14 cellular contexts compared by ENCODE assay signal in the genomic region with DNA sequence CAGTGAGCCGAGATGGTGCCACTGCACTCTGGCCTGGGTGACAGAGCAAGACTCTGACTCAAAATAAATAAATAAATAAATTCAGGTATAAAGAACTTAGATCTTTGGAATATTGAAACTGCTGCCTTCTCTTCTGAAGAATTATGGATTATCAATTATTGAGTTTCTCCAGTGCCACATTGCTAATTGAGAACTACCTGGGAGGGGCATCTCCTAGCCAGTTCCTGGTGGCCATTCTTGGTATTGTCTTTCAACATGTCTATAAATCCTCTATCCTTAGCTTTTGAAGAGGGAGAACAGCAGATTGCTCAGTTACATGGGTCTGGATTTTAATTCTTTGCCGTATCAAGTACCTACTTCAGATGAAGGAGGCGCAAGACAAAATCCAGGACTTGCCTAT. TPM values are rescaled to one million over a fixed set of nuclear protein-coding genes. Genes with fewer than 3 reads are reported as not detected.
DNase-seq lines count a peak whose midpoint lies in the region; TF ChIP-seq lines count a peak whose summit lies in the region.
"Had no signal": no experiment of that assay in that cellular context is flagged by ENCODE, and none has a peak within 500 bp of the region (broad histone marks: within the 10 kb centered on the region; RNA-seq: fewer than 3 reads in every experiment).

No MANE protein-coding gene starts in this region.

- H3K27me3 Mint-ChIP-seq in progenitor cell of endocrine pancreas: no peaks in the 10 kb centered on the region
- H3K27me3 Mint-ChIP-seq: IgD-negative memory B cell had no signal

- peak; percentile 34; the same call in 1 of the 2 replicates for TF ChIP-seq CTCF in Loucy (conservative IDR thresholded peaks at IDR 0.05; ENCODE audit: low read length)
- TF ChIP-seq CTCF in choroid plexus epithelial cell (conservative IDR thresholded peaks at IDR 0.05; ENCODE audit: low read depth, low read length): peak; percentile 41
- peak; percentile 42 for TF ChIP-seq CTCF in progenitor cell of endocrine pancreas (IDR thresholded peaks at IDR 0.05; ENCODE audit: unreplicated experiment)

- no peak overlapping the region for H3K27ac Mint-ChIP-seq in progenitor cell of endocrine pancreas
- H3K27ac Mint-ChIP-seq: activated CD8-positive, alpha-beta T cell treated with anti-CD3 and anti-CD28 coated beads, Interleukin-2, amount 10 ng/mL, durations not matched to agents 7 days and 5 days had no signal

- peaks cover 6% of the 10 kb centered on the region; the same call in 1 of the 2 replicates for H3F3A ChIP-seq in Loucy (ENCODE audit: low read depth)

- no peaks in the 10 kb centered on the region for H3K9me2 ChIP-seq in Loucy (replicated peaks; ENCODE audit: low read depth, low read length)

- no peak overlapping the region for H3K4me3 ChIP-seq in Loucy (ENCODE audit: low read length, poor library complexity, severe bottlenecking)
- H3K4me3 ChIP-seq in choroid plexus epithelial cell (ENCODE audit: low read depth, low read length): no peak overlapping the region

- intact Hi-C loops in posterior cingulate gyrus (cut with DNase I): no loop called here

- H3K9ac ChIP-seq in Loucy (ENCODE audit: low read depth, low read length, poor library complexity, severe bottlenecking): no peak overlapping the region

- no peaks in the 10 kb centered on the region for H3K27me3 ChIP-seq in Loucy (ENCODE audit: insufficient read depth, low read length, poor library complexity, severe bottlenecking)

- peaks cover 25% of the 10 kb centered on the region for H3K36me3 Mint-ChIP-seq in progenitor cell of endocrine pancreas (ENCODE audit: insufficient read depth)

- H2AFZ ChIP-seq in Loucy (ENCODE audit: low read length): no peak overlapping the region

- no peaks in the 10 kb centered on the region for H4K20me1 ChIP-seq in Loucy (ENCODE audit: insufficient read depth, low read length, poor library complexity, severe bottlenecking)

- peaks cover 4% of the 10 kb centered on the region for H3K4me1 Mint-ChIP-seq in progenitor cell of endocrine pancreas (ENCODE audit: low read depth)
- H3K4me1 Mint-ChIP-seq: IgD-negative memory B cell had no signal

- no peak overlapping the region for H3K4me3 Mint-ChIP-seq in progenitor cell of endocrine pancreas (ENCODE audit: low read depth)
- H3K4me3 Mint-ChIP-seq: activated CD8-positive, alpha-beta T cell treated with anti-CD3 and anti-CD28 coated beads, Interleukin-2, amount 10 ng/mL, durations not matched to agents 7 days and 5 days; IgD-negative memory B cell had no signal

- DNase-seq in DMS53 (lab: John Stamatoyannopoulos, UW): peak; percentile 18
- no peak for DNase-seq in DMS53 treated with DMSO at 0.1 percent for 48 hours (lab: John Stamatoyannopoulos, UW; ENCODE audit: unreplicated experiment)
- DNase-seq in choroid plexus epithelial cell (ENCODE audit: low read depth): no peak
- DNase-seq in progenitor cell of endocrine pancreas (ENCODE audit: low spot score, unreplicated experiment): no peak
- no peak for DNase-seq in NCI-H1105 treated with DMSO at 0.1 percent for 48 hours (lab: John Stamatoyannopoulos, UW)
- DNase-seq in NCI-H1436 (lab: John Stamatoyannopoulos, UW): no peak
- no peak for DNase-seq in posterior cingulate gyrus
- DNase-seq: activated CD8-positive, alpha-beta T cell treated with anti-CD3 and anti-CD28 coated beads, Interleukin-2, amount 10 ng/mL, durations not matched to agents 7 days and 5 days; amygdala; cortex of kidney; left cardiac atrium; NCI-H1417 had no signal

- H3K36me3 ChIP-seq in Loucy (ENCODE audit: insufficient read depth, low read length): peaks cover 17% of the 10 kb centered on the region; the same call in 1 of the 2 replicates

- no peaks in the 10 kb centered on the region for H3K79me2 ChIP-seq in Loucy (ENCODE audit: insufficient read depth, low read length)

- H3K4me2 ChIP-seq in Loucy (ENCODE audit: low read depth, low read length, poor library complexity, severe bottlenecking): no peak overlapping the region

- H3K9me3 ChIP-seq in Loucy (ENCODE audit: insufficient read depth, low read depth, low read length): no peaks in the 10 kb centered on the region

- H3K9me3 Mint-ChIP-seq in progenitor cell of endocrine pancreas (ENCODE audit: low read depth): no peaks in the 10 kb centered on the region
- H3K9me3 Mint-ChIP-seq: IgD-negative memory B cell had no signal

- peaks cover 17% of the 10 kb centered on the region for H3K4me1 ChIP-seq in Loucy (ENCODE audit: insufficient read depth, low read length, poor library complexity, severe bottlenecking)

RNA-seq across cellular contexts. Expression of a gene that starts 29.2 kb away (rescaled TPM):
- total RNA-seq in progenitor cell of endocrine pancreas: 85.3 and 92.6 TPM in 2 replicates

RNA-seq across cellular contexts. Expression of a gene that starts 32.6 kb away (rescaled TPM):
- 40.2 and 45.1 TPM in 2 replicates for total RNA-seq in progenitor cell of endocrine pancreas

RNA-seq across cellular contexts. Expression of a gene that starts 43.0 kb away (rescaled TPM):
- total RNA-seq in progenitor cell of endocrine pancreas: 2.9 and 4.0 TPM in 2 replicates
- total RNA-seq: activated CD8-positive, alpha-beta T cell treated with anti-CD3 and anti-CD28 coated beads, Interleukin-2, amount 10 ng/mL, durations not matched to agents 7 days and 5 days had no signal

RNA-seq across cellular contexts. Expression of a gene that starts 48.2 kb away (rescaled TPM):
- 94.1 and 100 TPM in 2 replicates for total RNA-seq in progenitor cell of endocrine pancreas
